Comparison of ENCODE assay signal across 22 cellular contexts in the genomic region with DNA sequence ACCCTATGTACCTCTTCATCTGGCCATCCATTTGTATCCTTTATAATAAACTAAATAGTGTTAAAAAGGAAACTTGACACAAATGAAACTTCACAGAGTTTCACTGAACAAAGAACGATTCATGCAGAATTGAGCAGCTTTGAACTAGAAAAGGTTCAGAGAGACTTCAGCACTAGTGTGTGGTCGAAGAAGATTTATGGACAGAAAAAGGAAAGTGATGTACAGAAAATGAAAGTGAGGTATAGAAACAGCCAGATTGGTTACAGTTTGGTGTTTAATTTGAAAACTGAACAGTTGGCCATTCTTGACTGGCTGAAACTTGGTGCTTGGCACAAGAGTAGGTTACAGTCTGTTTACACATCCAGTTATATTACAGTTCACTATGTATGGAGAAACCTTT.
"Had no signal": no experiment of that assay in that cellular context is flagged by ENCODE, and none has a peak within 500 bp of the region (broad histone marks: within the 10 kb centered on the region; RNA-seq: fewer than 3 reads in every experiment).

No MANE protein-coding gene starts in this region.

- H3K9me3 ChIP-seq: body of pancreas, testis had no signal

- H3K27ac ChIP-seq: body of pancreas, coronary artery, esophagus muscularis mucosa, stomach, testis, upper lobe of left lung had no signal

- H3K4me3 ChIP-seq: body of pancreas, coronary artery, esophagus muscularis mucosa, mucosa of descending colon, stomach, testis, upper lobe of left lung had no signal

- H3K36me3 ChIP-seq: esophagus muscularis mucosa, stomach, upper lobe of left lung had no signal

- H3K4me1 ChIP-seq: body of pancreas, esophagus muscularis mucosa, stomach, testis, upper lobe of left lung had no signal

- H3K27me3 ChIP-seq: body of pancreas, esophagus muscularis mucosa, stomach, testis, upper lobe of left lung had no signal

- DNase-seq: activated B cell treated with CpG ODN at 0.5 μM for 24 hours; activated CD4-positive, alpha-beta T cell treated with anti-CD3 and anti-CD28 coated beads, Interleukin-2, amount 10 ng/mL, durations not matched to agents 7 days and 5 days; activated CD8-positive, alpha-beta memory T cell treated with anti-CD3 and anti-CD28 coated beads, Interleukin-2, amount 50 U/mL, for 48 hours; activated gamma-delta T cell; activated naive CD8-positive, alpha-beta T cell treated with anti-CD3 and anti-CD28 coated beads for 36 hours; activated T-cell treated with anti-CD3 and anti-CD28 coated beads, Interleukin-2, amount 50 U/mL, for 72 hours; amygdala; body of pancreas; central memory CD4-positive, alpha-beta T cell; effector CD4-positive, alpha-beta T cell; kidney glomerular epithelial cell; left ventricle myocardium superior; mucosa of descending colon; naive thymus-derived CD4-positive, alpha-beta T cell; retina; stimulated activated CD4-positive, alpha-beta T cell treated with anti-CD3 and anti-CD28 coated beads, Interleukin-12 subunit alpha, Interleukin-12 subunit beta, amount 100 ng/mL, for 4 hours; stimulated activated CD4-positive, alpha-beta T cell treated with anti-CD3 and anti-CD28 coated beads, Interleukin-2, amount 100 ng/mL, for 24 hours; stomach; testis; upper lobe of left lung had no signal

- ATAC-seq: activated T-cell treated with anti-CD3 and anti-CD28 coated beads, Interleukin-2, amount 50 U/mL, for 72 hours; body of pancreas; left ventricle myocardium superior; mucosa of descending colon; naive thymus-derived CD4-positive, alpha-beta T cell had no signal
